ENCODE assay signal across 1 cellular context in genomic region chr12:124904306-124905098, GRCh38.
A peak's percentile ranks its signal among the peaks of the same experiment; 100 is the strongest.
TF ChIP-seq lines count a peak whose summit lies in the region.

No MANE protein-coding gene starts in this region.

TF ChIP-seq in HepG2, 621 proteins besides CTCF, POLR2A, EP300 and RAD21 (continued from another document and continues in another):
- TF ChIP-seq REST (IDR thresholded peaks at IDR 0.05; ENCODE audit: borderline replicate concordance in 1 of 2, low read depth in 1 of 2, low read length in 2 of 2) (no peak), MXD1 (CRISPR knock-in tag; IDR thresholded peaks at IDR 0.05) (peak; percentile 83; the same call in 1 of the 2 replicates), FOXA1 (IDR thresholded peaks at IDR 0.05) (no peak), FOXA1 (CRISPR knock-in tag; IDR thresholded peaks at IDR 0.05) (peak; percentile 13; the same call in 1 of the 2 replicates), KLF12 (CRISPR knock-in tag; IDR thresholded peaks at IDR 0.05; ENCODE audit: borderline replicate concordance) (no peak), ZBTB38 (CRISPR knock-in tag; IDR thresholded peaks at IDR 0.05) (peak; percentile 89), ZNF772 (CRISPR knock-in tag; IDR thresholded peaks at IDR 0.05) (no peak), EED (CRISPR knock-in tag; IDR thresholded peaks at IDR 0.05) (no peak; the same call in 1 of the 2 replicates), POLR2AphosphoS2 (IDR thresholded peaks at IDR 0.05; ENCODE audit: low read depth, low read length) (no peak), NR2F1 (CRISPR knock-in tag; IDR thresholded peaks at IDR 0.05) (no peak), TFDP2 (CRISPR knock-in tag; IDR thresholded peaks at IDR 0.05) (peak; percentile 80), IKZF5 (CRISPR knock-in tag; IDR thresholded peaks at IDR 0.05) (peak; percentile 85), ZNF292 (CRISPR knock-in tag; IDR thresholded peaks at IDR 0.05; ENCODE audit: borderline replicate concordance, low read depth) (peak; percentile 74; the same call in 1 of the 2 replicates), ZNF280B (CRISPR knock-in tag; IDR thresholded peaks at IDR 0.05; ENCODE audit: borderline replicate concordance) (no peak), MXD3 (CRISPR knock-in tag; IDR thresholded peaks at IDR 0.05) (peak; percentile 94), ZNF512 (CRISPR knock-in tag; IDR thresholded peaks at IDR 0.05) (no peak), ZNF17 (CRISPR knock-in tag; IDR thresholded peaks at IDR 0.05) (no peak), SMARCE1 (IDR thresholded peaks at IDR 0.05; ENCODE audit: borderline replicate concordance) (no peak), ZNF503 (CRISPR knock-in tag; IDR thresholded peaks at IDR 0.05) (0 out of 2 replicates have a peak, but pooled peaks have one; percentile 35), ZKSCAN8 (CRISPR knock-in tag; IDR thresholded peaks at IDR 0.05; ENCODE audit: borderline replicate concordance) (peak; percentile 36; the same call in 1 of the 2 replicates), ZNF547 (CRISPR knock-in tag; IDR thresholded peaks at IDR 0.05) (peak; percentile 75), ERF (CRISPR knock-in tag; IDR thresholded peaks at IDR 0.05) (peak; percentile 93; the same call in 1 of the 2 replicates), ZNF737 (CRISPR knock-in tag; IDR thresholded peaks at IDR 0.05; ENCODE audit: borderline replicate concordance) (no peak), ATF6 (CRISPR knock-in tag; conservative IDR thresholded peaks at IDR 0.05) (no peak), TBL1XR1 (IDR thresholded peaks at IDR 0.05; ENCODE audit: borderline replicate concordance, low read length, partially characterized antibody) (no peak), RFX5 (IDR thresholded peaks at IDR 0.05; ENCODE audit: low read depth, low read length) (no peak), KAT8 (CRISPR knock-in tag; IDR thresholded peaks at IDR 0.05) (peak; percentile 56; the same call in 1 of the 2 replicates), ARNT (IDR thresholded peaks at IDR 0.05) (no peak), ZNF883 (CRISPR knock-in tag; IDR thresholded peaks at IDR 0.05; ENCODE audit: not compliant biosample characterization) (no peak), DDIT3 (CRISPR knock-in tag; IDR thresholded peaks at IDR 0.05) (no peak), ZSCAN20 (CRISPR knock-in tag; IDR thresholded peaks at IDR 0.05; ENCODE audit: borderline replicate concordance) (no peak), FOXK1 (CRISPR knock-in tag; IDR thresholded peaks at IDR 0.05; ENCODE audit: borderline replicate concordance, low read depth) (peak; percentile 40; the same call in 1 of the 2 replicates), RXRA (CRISPR knock-in tag; IDR thresholded peaks at IDR 0.05) (peak; percentile 33; the same call in 1 of the 2 replicates), MLXIP (CRISPR knock-in tag; IDR thresholded peaks at IDR 0.05; ENCODE audit: borderline replicate concordance) (no peak)
